25 cellular contexts compared by ENCODE assay signal in genomic region chr21:29961291-29962027, GRCh38. TPM values are rescaled to one million over a fixed set of nuclear protein-coding genes. Genes with fewer than 3 reads are reported as not detected.
"Had no signal": no experiment of that assay in that cellular context is flagged by ENCODE, and none has a peak within 500 bp of the region (broad histone marks: within the 10 kb centered on the region; RNA-seq: fewer than 3 reads in every experiment).

No MANE protein-coding gene starts in this region.

- ATAC-seq: activated naive CD4-positive, alpha-beta T cell treated with anti-CD3 and anti-CD28 coated beads, Interleukin-2, amount 50 U/mL, for 72 hours; activated T-cell treated with anti-CD3 and anti-CD28 coated beads, Interleukin-2, amount 50 U/mL, for 4 hours; PC-3; T-helper 17 cell had no signal

- H3K4me3 Mint-ChIP-seq: activated B cell treated with CpG ODN at 0.5 μM for 24 hours; activated CD4-positive, alpha-beta memory T cell treated with anti-CD3 and anti-CD28 coated beads for 36 hours; activated CD4-positive, alpha-beta T cell treated with anti-CD3 and anti-CD28 coated beads, Interleukin-2, amount 10 ng/mL, durations not matched to agents 7 days and 5 days; activated T-cell treated with anti-CD3 and anti-CD28 coated beads, Interleukin-2, amount 50 U/mL, for 4 hours; brain; T-helper 17 cell had no signal

- H3K9me3 Mint-ChIP-seq: activated B cell treated with CpG ODN at 0.5 μM for 24 hours; activated CD4-positive, alpha-beta T cell treated with anti-CD3 and anti-CD28 coated beads, Interleukin-2, amount 10 ng/mL, durations not matched to agents 7 days and 5 days; brain had no signal

- H3K36me3 Mint-ChIP-seq: activated CD4-positive, alpha-beta memory T cell treated with anti-CD3 and anti-CD28 coated beads for 36 hours; activated naive CD4-positive, alpha-beta T cell treated with anti-CD3 and anti-CD28 coated beads, Interleukin-2, amount 50 U/mL, for 72 hours; brain had no signal

- H3K27me3 Mint-ChIP-seq: activated B cell treated with CpG ODN at 0.5 μM for 24 hours; activated CD4-positive, alpha-beta memory T cell treated with anti-CD3 and anti-CD28 coated beads for 36 hours; activated CD4-positive, alpha-beta T cell treated with anti-CD3 and anti-CD28 coated beads, Interleukin-2, amount 10 ng/mL, durations not matched to agents 7 days and 5 days had no signal

- H3K4me1 Mint-ChIP-seq: activated B cell treated with CpG ODN at 0.5 μM for 24 hours; activated CD4-positive, alpha-beta T cell treated with anti-CD3 and anti-CD28 coated beads, Interleukin-2, amount 10 ng/mL, durations not matched to agents 7 days and 5 days; T-helper 17 cell had no signal

- DNase-seq: activated B cell treated with CpG ODN at 0.5 μM for 24 hours; activated CD4-positive, alpha-beta memory T cell treated with anti-CD3 and anti-CD28 coated beads for 36 hours; activated CD4-positive, alpha-beta T cell treated with anti-CD3 and anti-CD28 coated beads for 1 hour; activated CD4-positive, alpha-beta T cell treated with anti-CD3 and anti-CD28 coated beads, Interleukin-2, amount 10 ng/mL, durations not matched to agents 7 days and 5 days; activated CD8-positive, alpha-beta memory T cell treated with anti-CD3 and anti-CD28 coated beads for 24 hours; activated effector memory CD4-positive, alpha-beta T cell treated with anti-CD3 and anti-CD28 coated beads, Interleukin-2, amount 50 U/mL, for 16 hours; activated naive CD4-positive, alpha-beta T cell treated with Interleukin-2 at 50 U/mL for 16 hours; activated T-cell treated with anti-CD3 and anti-CD28 coated beads, Interleukin-2, amount 50 U/mL, for 4 hours; amygdala; Karpas-422; NCI-H1105 treated with DMSO at 0.1 percent for 48 hours; NCI-H1436 treated with DMSO at 0.1 percent for 48 hours; NCI-H187; NCI-H2081; NCI-H2171; NCI-H2227 treated with DMSO at 0.1 percent for 48 hours; NCI-H526; PC-3; SHP77 treated with DMSO at 0.1 percent for 48 hours; T-helper 17 cell; T-helper 9 cell had no signal

- H3K27ac Mint-ChIP-seq: activated B cell treated with CpG ODN at 0.5 μM for 24 hours; activated CD4-positive, alpha-beta memory T cell treated with anti-CD3 and anti-CD28 coated beads for 36 hours; activated CD4-positive, alpha-beta T cell treated with anti-CD3 and anti-CD28 coated beads, Interleukin-2, amount 10 ng/mL, durations not matched to agents 7 days and 5 days; activated naive CD4-positive, alpha-beta T cell treated with anti-CD3 and anti-CD28 coated beads, Interleukin-2, amount 50 U/mL, for 72 hours; brain; T-helper 17 cell had no signal

RNA-seq across cellular contexts. Expression of gene GRIK1, which starts 21.7 kb away (rescaled TPM):
- total RNA-seq: activated B cell treated with CpG ODN at 0.5 μM for 24 hours; activated CD4-positive, alpha-beta memory T cell treated with anti-CD3 and anti-CD28 coated beads for 36 hours; activated CD4-positive, alpha-beta T cell treated with anti-CD3 and anti-CD28 coated beads, Interleukin-2, amount 10 ng/mL, durations not matched to agents 7 days and 5 days; activated naive CD4-positive, alpha-beta T cell treated with anti-CD3 and anti-CD28 coated beads, Interleukin-2, amount 50 U/mL, for 72 hours; activated T-cell treated with anti-CD3 and anti-CD28 coated beads, Interleukin-2, amount 50 U/mL, for 4 hours; astrocyte; NCI-H460; PC-3; T-helper 17 cell had no signal
